23 cellular contexts compared by ENCODE assay signal in genomic region chr15:29064731-29065130, GRCh38.
"Had no signal": no experiment of that assay in that cellular context is flagged by ENCODE, and none has a peak within 500 bp of the region (broad histone marks: within the 10 kb centered on the region; RNA-seq: fewer than 3 reads in every experiment).

No MANE protein-coding gene starts in this region.

- H3K4me3 ChIP-seq: ascending aorta, body of pancreas, SJCRH30 had no signal

- DNase-seq: activated CD4-positive, alpha-beta T cell treated with anti-CD3 and anti-CD28 coated beads for 4 hours; activated CD8-positive, alpha-beta memory T cell treated with anti-CD3 and anti-CD28 coated beads, Interleukin-2, amount 50 U/mL, for 4 hours; activated CD8-positive, alpha-beta T cell treated with anti-CD3 and anti-CD28 coated beads for 36 hours; activated naive CD4-positive, alpha-beta T cell treated with anti-CD3 and anti-CD28 coated beads, Interleukin-2, amount 50 U/mL, for 16 hours; activated naive CD8-positive, alpha-beta T cell treated with anti-CD3 and anti-CD28 coated beads, Interleukin-2, amount 50 U/mL, for 24 hours; activated T-cell treated with anti-CD3 and anti-CD28 coated beads, Interleukin-2, amount 50 U/mL, for 72 hours; amniotic stem cell; central memory CD4-positive, alpha-beta T cell; Karpas-422; MM.1S; NCI-H1105; NCI-H1436; NCI-H1694 treated with DMSO at 0.1 percent for 48 hours; NCI-H345; NCI-H510A; NCI-H526 treated with DMSO at 0.1 percent for 48 hours; NCI-H82; SJCRH30; SK-N-SH; T-helper 1 cell; WERI-Rb-1 had no signal

- H3K27me3 ChIP-seq: ascending aorta, body of pancreas, SJCRH30 had no signal

- H3K27ac ChIP-seq: ascending aorta, body of pancreas, SJCRH30, WERI-Rb-1 had no signal

- H3K27ac Mint-ChIP-seq: activated CD8-positive, alpha-beta T cell treated with anti-CD3 and anti-CD28 coated beads for 36 hours; activated naive CD8-positive, alpha-beta T cell treated with anti-CD3 and anti-CD28 coated beads, Interleukin-2, amount 50 U/mL, for 24 hours; activated T-cell treated with anti-CD3 and anti-CD28 coated beads, Interleukin-2, amount 50 U/mL, for 72 hours had no signal

- H3K36me3 ChIP-seq: ascending aorta, SJCRH30, WERI-Rb-1 had no signal

- ATAC-seq: activated CD8-positive, alpha-beta T cell treated with anti-CD3 and anti-CD28 coated beads for 36 hours; activated naive CD8-positive, alpha-beta T cell treated with anti-CD3 and anti-CD28 coated beads, Interleukin-2, amount 50 U/mL, for 24 hours; activated T-cell treated with anti-CD3 and anti-CD28 coated beads, Interleukin-2, amount 50 U/mL, for 72 hours; body of pancreas had no signal

- H3K9me3 ChIP-seq: body of pancreas, SJCRH30, SK-N-SH had no signal

- H3K4me1 ChIP-seq: ascending aorta, SJCRH30 had no signal

- H3K27me3 Mint-ChIP-seq: activated CD8-positive, alpha-beta T cell treated with anti-CD3 and anti-CD28 coated beads for 36 hours; activated naive CD8-positive, alpha-beta T cell treated with anti-CD3 and anti-CD28 coated beads, Interleukin-2, amount 50 U/mL, for 24 hours had no signal

- H3K4me3 Mint-ChIP-seq: activated CD8-positive, alpha-beta T cell treated with anti-CD3 and anti-CD28 coated beads for 36 hours; activated naive CD8-positive, alpha-beta T cell treated with anti-CD3 and anti-CD28 coated beads, Interleukin-2, amount 50 U/mL, for 24 hours; activated T-cell treated with anti-CD3 and anti-CD28 coated beads, Interleukin-2, amount 50 U/mL, for 72 hours had no signal
